8 cellular contexts compared by ENCODE assay signal in genomic region chr20:33443006-33443511, GRCh38. TPM values are rescaled to one million over a fixed set of nuclear protein-coding genes. Genes with fewer than 3 reads are reported as not detected.
A peak's percentile ranks its signal among the peaks of the same experiment; 100 is the strongest.
DNase-seq lines count a peak whose midpoint lies in the region; ATAC-seq lines count a peak whose summit lies in the region.

No MANE protein-coding gene starts in this region.

- H3K36me3 ChIP-seq in Karpas-422 (ENCODE audit: insufficient read depth, low read length) = peaks cover 3% of the 10 kb centered on the region
- H3K36me3 ChIP-seq in iPS DF 6.9 (ENCODE audit: control insufficient read depth, insufficient read depth, low read length) = no peaks in the 10 kb centered on the region
- peaks cover 8 to 9% (median 9%) of the 10 kb centered on the region in 3 donors for H3K36me3 ChIP-seq in skeletal muscle tissue (ENCODE audit: control insufficient read depth in 3 of 3, insufficient read depth in 3 of 3, low read length in 3 of 3)

- H3K4me3 Mint-ChIP-seq in activated naive CD8-positive, alpha-beta T cell treated with anti-CD3 and anti-CD28 coated beads, Interleukin-2, amount 50 U/mL, for 24 hours = peak overlapping the region; percentile 65

- H4K20me1 ChIP-seq in Karpas-422 (ENCODE audit: insufficient read depth, low read depth, low read length) = no peaks in the 10 kb centered on the region

- H3K27me3 ChIP-seq in Karpas-422 (ENCODE audit: low read length) (no peaks in the 10 kb centered on the region), iPS DF 6.9 (ENCODE audit: control insufficient read depth, insufficient read depth, low read length) (peaks cover 11% of the 10 kb centered on the region; the same call in 1 of the 2 replicates), skeletal muscle tissue (ENCODE audit: control insufficient read depth in 3 of 3, insufficient read depth in 3 of 3, low read length in 3 of 3) (no peaks in the 10 kb centered on the region)

- H3K79me2 ChIP-seq in Karpas-422 (ENCODE audit: low read length) = peaks cover 36% of the 10 kb centered on the region

- no peak overlapping the region for H2AFZ ChIP-seq in Karpas-422 (ENCODE audit: low read length)

- H3K4me2 ChIP-seq in Karpas-422 (ENCODE audit: low read depth, low read length, poor library complexity, severe bottlenecking) = peak overlapping the region; percentile 95

- H3K27me3 Mint-ChIP-seq in activated naive CD8-positive, alpha-beta T cell treated with anti-CD3 and anti-CD28 coated beads, Interleukin-2, amount 50 U/mL, for 24 hours = no peaks in the 10 kb centered on the region

- H3K4me1 Mint-ChIP-seq in activated naive CD8-positive, alpha-beta T cell treated with anti-CD3 and anti-CD28 coated beads, Interleukin-2, amount 50 U/mL, for 24 hours = peaks cover 17% of the 10 kb centered on the region

- no peaks in the 10 kb centered on the region for H3K9me3 Mint-ChIP-seq in activated naive CD8-positive, alpha-beta T cell treated with anti-CD3 and anti-CD28 coated beads, Interleukin-2, amount 50 U/mL, for 24 hours

- no CpG with 5 or more reads among the region's 45 CpGs for WGBS in iPS DF 6.9 (ENCODE audit: insufficient coverage, insufficient read length)

- H3K9me3 ChIP-seq in Karpas-422 (ENCODE audit: low read length) (no peaks in the 10 kb centered on the region), iPS DF 6.9 (ENCODE audit: control insufficient read depth, insufficient read depth, low read length) (no peaks in the 10 kb centered on the region), skeletal muscle tissue (ENCODE audit: control insufficient read depth in 3 of 3, low read length in 3 of 3) (no peaks in the 10 kb centered on the region)

- peaks cover 70% of the 10 kb centered on the region for H3K4me1 ChIP-seq in Karpas-422 (ENCODE audit: low read length)
- H3K4me1 ChIP-seq in iPS DF 6.9 (ENCODE audit: control insufficient read depth, insufficient read depth, low read length) = 0 out of 2 replicates have a peak, but pooled peaks cover 2% of the 10 kb centered on the region
- peaks cover 32 to 47% (median 46%) of the 10 kb centered on the region in 3 donors for H3K4me1 ChIP-seq in skeletal muscle tissue (ENCODE audit: control insufficient read depth in 3 of 3, insufficient read depth in 3 of 3, low read length in 3 of 3)

- H3K4me3 ChIP-seq in Karpas-422 (ENCODE audit: low read length) = peak overlapping the region; percentile 98
- H3K4me3 ChIP-seq in iPS DF 6.9 (ENCODE audit: low read length) = peak overlapping the region; percentile 65; the same call in 1 of the 2 replicates
- peak overlapping the region; percentile 71 to 86 (median 84) for H3K4me3 ChIP-seq in skeletal muscle tissue (ENCODE audit: low read length in 3 of 3)

- peak overlapping the region; percentile 88 for H3K9ac ChIP-seq in Karpas-422 (ENCODE audit: low read length)
- peak overlapping the region; percentile 89 to 95 (median 89) for H3K9ac ChIP-seq in skeletal muscle tissue (ENCODE audit: low read depth in 1 of 3, low read length in 3 of 3)

- H3K27ac ChIP-seq in Karpas-422 (ENCODE audit: low read length) (peak overlapping the region; percentile 51), iPS DF 6.9 (ENCODE audit: low read length) (no peak overlapping the region), skeletal muscle tissue (ENCODE audit: low read depth, low read length) (peak overlapping the region; percentile 81)

- no peak overlapping the region for H3K27ac Mint-ChIP-seq in activated naive CD8-positive, alpha-beta T cell treated with anti-CD3 and anti-CD28 coated beads, Interleukin-2, amount 50 U/mL, for 24 hours

- DNase-seq in activated gamma-delta T cell treated with Interleukin-2 at 50 U/mL for 16 hours = peak; percentile 16
- DNase-seq in activated gamma-delta T cell (lab: John Stamatoyannopoulos, UW) = no peak
- DNase-seq in Karpas-422 = peak; percentile 72
- peak; percentile 26 for DNase-seq in activated naive CD8-positive, alpha-beta T cell treated with anti-CD3 and anti-CD28 coated beads, Interleukin-2, amount 50 U/mL, for 24 hours
- DNase-seq in iPS DF 6.9 (ENCODE audit: low read depth, low spot score) = no peak
- no peak for DNase-seq in amniotic stem cell (lab: John Stamatoyannopoulos, UW)

- H3K36me3 Mint-ChIP-seq in activated naive CD8-positive, alpha-beta T cell treated with anti-CD3 and anti-CD28 coated beads, Interleukin-2, amount 50 U/mL, for 24 hours (ENCODE audit: low read depth) = no peaks in the 10 kb centered on the region

- H3K9me2 ChIP-seq in Karpas-422 (replicated peaks; ENCODE audit: insufficient read depth, low read length) = no peaks in the 10 kb centered on the region

- peak; percentile 3 for ATAC-seq in activated naive CD8-positive, alpha-beta T cell treated with anti-CD3 and anti-CD28 coated beads, Interleukin-2, amount 50 U/mL, for 24 hours
- ATAC-seq in GM21360 (IDR thresholded peaks at IDR 0.05; ENCODE audit: unreplicated experiment) = no peak

RNA-seq across cellular contexts. Expression of gene SNTA1, which starts 0.5 kb away (rescaled TPM):
- total RNA-seq in Karpas-422 (2014; rRNA removed; shearing (Covaris generic); ENCODE audit: low replicate concordance) = 51.4 and 85.6 TPM in 2 replicates
- 36.5 TPM for total RNA-seq in skeletal muscle tissue

RNA-seq across cellular contexts. Expression of gene CDK5RAP1, which starts 41.7 kb away (rescaled TPM):
- 30.7 and 32.5 TPM in 2 replicates for total RNA-seq in Karpas-422 (2014; rRNA removed; shearing (Covaris generic); ENCODE audit: low replicate concordance)
- total RNA-seq in skeletal muscle tissue = 20.4 TPM

RNA-seq across cellular contexts. Expression of gene CBFA2T2, which starts 46.8 kb away (rescaled TPM):
- total RNA-seq in Karpas-422 (2014; rRNA removed; shearing (Covaris generic); ENCODE audit: low replicate concordance) = 47.6 and 54.8 TPM in 2 replicates
- total RNA-seq in skeletal muscle tissue = 10.4 TPM

Comparison
In these comparisons a context has a peak if more than half of its experiments do, and no peak if none do; other contexts are left out.
1. DNase-seq: peak in activated gamma-delta T cell treated with Interleukin-2 at 50 U/mL for 16 hours (single experiment), Karpas-422 (single experiment) and activated naive CD8-positive, alpha-beta T cell treated with anti-CD3 and anti-CD28 coated beads, Interleukin-2, amount 50 U/mL, for 24 hours (single experiment); none in activated gamma-delta T cell (single experiment), iPS DF 6.9 (single experiment) and amniotic stem cell (single experiment).
2. Peak in every context shown above with its lines, with median percentiles within 50 percentile points of each other: H3K4me3 ChIP-seq.